ENCODE assay signal across 8 cellular contexts in the genomic region with DNA sequence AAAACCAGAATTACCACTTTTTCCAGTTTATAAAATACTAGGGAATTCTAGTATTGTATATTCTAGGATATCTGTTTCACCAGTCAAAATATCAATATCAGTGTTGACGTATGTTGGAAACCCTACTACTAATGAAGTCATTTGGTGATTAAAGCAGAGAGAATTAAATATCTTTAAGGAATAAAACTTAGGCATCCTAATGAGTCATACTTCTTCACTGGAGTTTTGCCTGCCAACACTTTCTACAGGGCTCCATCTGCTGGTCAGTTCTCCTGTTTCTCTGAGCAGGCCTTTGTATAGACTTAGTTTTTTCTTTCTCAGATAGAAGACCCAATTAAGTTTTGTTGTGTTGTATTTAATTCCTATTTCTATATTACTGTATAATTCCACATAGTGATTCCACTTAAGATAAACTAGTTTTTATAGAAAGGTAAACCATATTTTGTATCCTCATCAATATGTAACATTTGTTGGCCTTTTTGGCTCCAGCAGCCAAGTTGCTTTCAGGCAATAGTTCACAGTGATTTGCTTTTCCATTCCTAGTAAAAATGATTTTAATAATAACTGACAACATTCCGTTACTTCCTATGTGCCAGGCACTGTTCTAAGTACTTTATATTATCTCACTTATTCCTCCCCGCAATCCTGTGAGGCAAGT. TPM values are rescaled to one million over a fixed set of nuclear protein-coding genes. Genes with fewer than 3 reads are reported as not detected.
DNase-seq lines count a peak whose midpoint lies in the region; ATAC-seq, FAIRE-seq and TF ChIP-seq lines count a peak whose summit lies in the region.

No MANE protein-coding gene starts in this region.

- H3K79me2 ChIP-seq in Loucy (ENCODE audit: insufficient read depth, low read length) = peaks cover 58% of the 10 kb centered on the region

- intact Hi-C loops in kidney (cut with DNase I) = loop anchor here (5.0 kb wide), 1 partner anchor 133 kb away; no protein-coding TSS in a partner anchor

- H3K9ac ChIP-seq in Loucy (ENCODE audit: low read depth, low read length, poor library complexity, severe bottlenecking) (no peak overlapping the region), kidney (ENCODE audit: low read length in 2 of 2) (no peak overlapping the region)

- no peak for ATAC-seq in HG03457 (IDR thresholded peaks at IDR 0.05; ENCODE audit: unreplicated experiment)

- H3K27ac ChIP-seq in kidney (ENCODE audit: low read depth in 2 of 2, low read length in 2 of 2) = no peak overlapping the region

- H3K4me2 ChIP-seq in Loucy (ENCODE audit: low read depth, low read length, poor library complexity, severe bottlenecking) = peak overlapping the region; percentile 82

- TF ChIP-seq CTCF in Loucy (conservative IDR thresholded peaks at IDR 0.05; ENCODE audit: low read length) = peak; percentile 93
- peak; percentile 75 for TF ChIP-seq CTCF in cardiac fibroblast (IDR thresholded peaks at IDR 0.05; ENCODE audit: low read depth, low read length)
- TF ChIP-seq CTCF in kidney (IDR thresholded peaks at IDR 0.05; ENCODE audit: borderline replicate concordance, extremely low read depth, insufficient read depth) = peak; percentile 73

- no peaks in the 10 kb centered on the region for H3K36me3 ChIP-seq in Loucy (ENCODE audit: insufficient read depth, low read length)
- no peaks in the 10 kb centered on the region for H3K36me3 ChIP-seq in kidney (ENCODE audit: control insufficient read depth in 1 of 2, insufficient read depth in 2 of 2, low read length in 2 of 2)

- no peaks in the 10 kb centered on the region for H3K9me2 ChIP-seq in Loucy (replicated peaks; ENCODE audit: low read depth, low read length)

- H4K20me1 ChIP-seq in Loucy (ENCODE audit: insufficient read depth, low read length, poor library complexity, severe bottlenecking) = peaks cover 35% of the 10 kb centered on the region

- DNase-seq in NCI-H146 (lab: John Stamatoyannopoulos, UW) = peak; percentile 0
- DNase-seq in NCI-H146 treated with DMSO at 0.1 percent for 48 hours (lab: John Stamatoyannopoulos, UW; ENCODE audit: unreplicated experiment) = no peak
- DNase-seq in T follicular helper cell (ENCODE audit: low read depth) = peak; percentile 48
- DNase-seq in cardiac fibroblast (ENCODE audit: low read depth in 2 of 2) = peak; percentile 90 to 93
- DNase-seq in kidney = no peak
- peak in 2 of 3 donors; percentile 16 to 20 for DNase-seq in stimulated activated CD4-positive, alpha-beta T cell treated with anti-CD3 and anti-CD28 coated beads, TNF-alpha, amount 100 ng/mL, for 48 hours (ENCODE audit: low read depth in 3 of 3)

- H3F3A ChIP-seq in Loucy (ENCODE audit: low read depth) = peaks cover 3% of the 10 kb centered on the region; the same call in 1 of the 2 replicates

- peak; percentile 93 for FAIRE-seq in kidney (lab: Jason Lieb, UNC)

- H2AFZ ChIP-seq in Loucy (ENCODE audit: low read length) = no peak overlapping the region

- H3K4me1 ChIP-seq in Loucy (ENCODE audit: insufficient read depth, low read length, poor library complexity, severe bottlenecking) (peaks cover 31% of the 10 kb centered on the region), kidney (ENCODE audit: control insufficient read depth in 1 of 2, insufficient read depth in 1 of 2, low read depth in 1 of 2, low read length in 2 of 2) (no peaks in the 10 kb centered on the region)

- H3K9me3 ChIP-seq in Loucy (ENCODE audit: insufficient read depth, low read depth, low read length) (no peaks in the 10 kb centered on the region), kidney (ENCODE audit: control insufficient read depth in 1 of 2, low read length in 2 of 2) (no peaks in the 10 kb centered on the region)

- H3K4me3 ChIP-seq in Loucy (ENCODE audit: low read length, poor library complexity, severe bottlenecking) (peak overlapping the region; percentile 57), cardiac fibroblast (replicated peaks in 1 of 2; ENCODE audit: low read depth in 2 of 2, low read length in 2 of 2) (no peak overlapping the region), kidney (ENCODE audit: low read length in 2 of 2) (no peak overlapping the region)

- H3K27me3 ChIP-seq in Loucy (ENCODE audit: insufficient read depth, low read length, poor library complexity, severe bottlenecking) = no peaks in the 10 kb centered on the region

RNA-seq across cellular contexts. Expression of a gene that starts 3.5 kb away (rescaled TPM):
- total RNA-seq in kidney = 20.3 TPM
- 8.7 TPM for polyA plus RNA-seq in kidney (ENCODE audit: insufficient read depth, low read depth, low replicate concordance)

RNA-seq across cellular contexts. Expression of a gene that starts 50.6 kb away (rescaled TPM):
- 11.5 TPM for total RNA-seq in kidney
- 5.0 TPM for polyA plus RNA-seq in kidney (ENCODE audit: insufficient read depth, low read depth, low replicate concordance)

Comparison
In these comparisons a context has a peak if more than half of its experiments do, and no peak if none do; other contexts are left out.
1. DNase-seq: peak in NCI-H146 (single experiment), T follicular helper cell (single experiment), cardiac fibroblast (2 of 2) and stimulated activated CD4-positive, alpha-beta T cell treated with anti-CD3 and anti-CD28 coated beads, TNF-alpha, amount 100 ng/mL, for 48 hours (2 of 3); none in NCI-H146 treated with DMSO at 0.1 percent for 48 hours (single experiment) and kidney (single experiment).
2. Peak in every context shown above with its lines, with median percentiles within 50 percentile points of each other: CTCF ChIP-seq.